In genomic region chr4:16289872-16290554, GRCh38 we compare ENCODE assay signal across 9 cellular contexts.
DNase-seq lines count a peak whose midpoint lies in the region; ATAC-seq and TF ChIP-seq lines count a peak whose summit lies in the region.
"Had no signal": no experiment of that assay in that cellular context is flagged by ENCODE, and none has a peak within 500 bp of the region (broad histone marks: within the 10 kb centered on the region; RNA-seq: fewer than 3 reads in every experiment).

No MANE protein-coding gene starts in this region.

- intact Hi-C loops in Right ventricle myocardium superior (cut with DNase I): loop anchor here (5.0 to 10.0 kb wide), 3 partner anchors 152 to 1155 kb away; no protein-coding TSS in a partner anchor
- intact Hi-C loops in left cardiac atrium (cut with DNase I): loop anchor here (5.0 to 10.0 kb wide), 5 partner anchors 152 to 1177 kb away; no protein-coding TSS in a partner anchor
- intact Hi-C loops in testis (cut with DNase I; ENCODE audit: low total_unique reads): loop anchor here (5.0 kb wide), 1 partner anchor 1177 kb away; no protein-coding TSS in a partner anchor

- no peak for TF ChIP-seq POLR2A in testis (IDR thresholded peaks at IDR 0.05)

- CTCF ChIA-PET in WTC11 (lab: Charles Lee): interaction anchor here (0.6 to 2.6 kb wide), 4 partner anchors 11 to 1105 kb away, joined by 3 to 10 read pairs (median 4); no protein-coding TSS in a partner anchor

- ATAC-seq in Right ventricle myocardium superior (ENCODE audit: poor library complexity): peak; percentile 58
- no peak for ATAC-seq in left cardiac atrium
- peak; percentile 34; the same call in 1 of the 2 replicates for ATAC-seq in WTC11
- ATAC-seq in GM21447 (IDR thresholded peaks at IDR 0.05; ENCODE audit: unreplicated experiment): no peak
- ATAC-seq: effector memory CD8-positive, alpha-beta T cell had no signal

- WGBS in testis, 2 donors: 20 to 23% methylated on average over 4 of the region's 4 CpGs

- H3K4me1 ChIP-seq in testis: peaks cover 8% of the 10 kb centered on the region

- H3K27ac ChIP-seq in testis: no peak overlapping the region

- no peaks in the 10 kb centered on the region for H3K36me3 ChIP-seq in testis (ENCODE audit: low read depth, missing control alignments)

- TF ChIP-seq CTCF in WTC11 (IDR thresholded peaks at IDR 0.05) (peak; percentile 58), testis (IDR thresholded peaks at IDR 0.05) (peak in 2 of 3 experiments; percentile 34 to 56)

- no peak overlapping the region for H3K4me3 ChIP-seq in testis

- peaks cover under 1% of the 10 kb centered on the region; the same call in 1 of the 2 replicates for H3K27me3 Mint-ChIP-seq in WTC11 (ENCODE audit: low read depth)

- no peak overlapping the region for H3K27ac Mint-ChIP-seq in WTC11
- H3K27ac Mint-ChIP-seq: effector memory CD8-positive, alpha-beta T cell had no signal

- peaks cover 11% of the 10 kb centered on the region for H3K9me3 Mint-ChIP-seq in WTC11
- H3K9me3 Mint-ChIP-seq: effector memory CD8-positive, alpha-beta T cell had no signal

- POLR2A ChIA-PET in WTC11 (lab: Charles Lee): no interaction called here

- H3K36me3 Mint-ChIP-seq in WTC11: peaks cover 3% of the 10 kb centered on the region

- peaks cover 20% of the 10 kb centered on the region for H3K4me1 Mint-ChIP-seq in WTC11

- no peaks in the 10 kb centered on the region for H3K9me3 ChIP-seq in testis

- no peak overlapping the region for H3K4me3 Mint-ChIP-seq in WTC11
- H3K4me3 Mint-ChIP-seq: effector memory CD8-positive, alpha-beta T cell had no signal

- DNase-seq in Right ventricle myocardium superior (no peak), left cardiac atrium (no peak), M059J (ENCODE audit: low read depth) (peak; percentile 44), WTC11 (ENCODE audit: low spot score) (no peak), iris pigment epithelial cell (ENCODE audit: low read depth) (peak; percentile 39), testis (no peak), islet precursor cell (no peak)

- no peaks in the 10 kb centered on the region for H3K27me3 ChIP-seq in testis

TF ChIP-seq in WTC11, 78 proteins besides CTCF, POLR2A, EP300 and RAD21:
- TF ChIP-seq ATF3 (CRISPR knock-in tag; conservative IDR thresholded peaks at IDR 0.05): no peak
- no peak for TF ChIP-seq ZMAT4 (CRISPR knock-in tag; IDR thresholded peaks at IDR 0.05)
- TF ChIP-seq ARID4B (CRISPR knock-in tag; IDR thresholded peaks at IDR 0.05; ENCODE audit: borderline replicate concordance): no peak
- no peak for TF ChIP-seq TEAD1 (CRISPR knock-in tag; IDR thresholded peaks at IDR 0.05)
- TF ChIP-seq ZNF317 (CRISPR knock-in tag; IDR thresholded peaks at IDR 0.05; ENCODE audit: borderline replicate concordance, low read depth): no peak
- TF ChIP-seq ZNF396 (CRISPR knock-in tag; IDR thresholded peaks at IDR 0.05; ENCODE audit: borderline replicate concordance): no peak
- TF ChIP-seq, protein P1, sequence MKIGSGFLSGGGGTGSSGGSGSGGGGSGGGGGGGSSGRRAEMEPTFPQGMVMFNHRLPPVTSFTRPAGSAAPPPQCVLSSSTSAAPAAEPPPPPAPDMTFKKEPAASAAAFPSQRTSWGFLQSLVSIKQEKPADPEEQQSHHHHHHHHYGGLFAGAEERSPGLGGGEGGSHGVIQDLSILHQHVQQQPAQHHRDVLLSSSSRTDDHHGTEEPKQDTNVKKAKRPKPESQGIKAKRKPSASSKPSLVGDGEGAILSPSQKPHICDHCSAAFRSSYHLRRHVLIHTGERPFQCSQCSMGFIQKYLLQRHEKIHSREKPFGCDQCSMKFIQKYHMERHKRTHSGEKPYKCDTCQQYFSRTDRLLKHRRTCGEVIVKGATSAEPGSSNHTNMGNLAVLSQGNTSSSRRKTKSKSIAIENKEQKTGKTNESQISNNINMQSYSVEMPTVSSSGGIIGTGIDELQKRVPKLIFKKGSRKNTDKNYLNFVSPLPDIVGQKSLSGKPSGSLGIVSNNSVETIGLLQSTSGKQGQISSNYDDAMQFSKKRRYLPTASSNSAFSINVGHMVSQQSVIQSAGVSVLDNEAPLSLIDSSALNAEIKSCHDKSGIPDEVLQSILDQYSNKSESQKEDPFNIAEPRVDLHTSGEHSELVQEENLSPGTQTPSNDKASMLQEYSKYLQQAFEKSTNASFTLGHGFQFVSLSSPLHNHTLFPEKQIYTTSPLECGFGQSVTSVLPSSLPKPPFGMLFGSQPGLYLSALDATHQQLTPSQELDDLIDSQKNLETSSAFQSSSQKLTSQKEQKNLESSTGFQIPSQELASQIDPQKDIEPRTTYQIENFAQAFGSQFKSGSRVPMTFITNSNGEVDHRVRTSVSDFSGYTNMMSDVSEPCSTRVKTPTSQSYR (CRISPR knock-in tag; IDR thresholded peaks at IDR 0.05): no peak
TF ChIP-seq in WTC11: peak in this region for 0.

Comparison
In these comparisons a context has a peak if more than half of its experiments do, and no peak if none do; other contexts are left out.
1. ATAC-seq: peak in Right ventricle myocardium superior (single experiment) and WTC11 (single experiment); none in left cardiac atrium (0 of 2) and GM21447 (single experiment).
2. DNase-seq: peak in M059J (single experiment) and iris pigment epithelial cell (single experiment); none in Right ventricle myocardium superior (single experiment), left cardiac atrium (single experiment), WTC11 (single experiment), testis (single experiment) and islet precursor cell (single experiment).